Comparison of ENCODE assay signal across 1 cellular context in genomic region chr17:71398706-71399620, GRCh38.
TF ChIP-seq lines count a peak whose summit lies in the region.

No MANE protein-coding gene starts in this region.

TF ChIP-seq in GM23338, 12 proteins besides CTCF, POLR2A, EP300 and RAD21 (continued from another document):
- TF ChIP-seq REST (IDR thresholded peaks at IDR 0.05; ENCODE audit: unreplicated experiment) (no peak), STAT1 (IDR thresholded peaks at IDR 0.05; ENCODE audit: unreplicated experiment) (no peak), CREB1 (CRISPR knock-in tag; IDR thresholded peaks at IDR 0.05; ENCODE audit: low read depth) (no peak), EZH2phosphoT487 (IDR thresholded peaks at IDR 0.05; ENCODE audit: unreplicated experiment) (no peak), NANOG (IDR thresholded peaks at IDR 0.05; ENCODE audit: borderline replicate concordance) (no peak), ETS1 (IDR thresholded peaks at IDR 0.05) (no peak)
